Comparison of ENCODE assay signal across 11 cellular contexts in the genomic region with DNA sequence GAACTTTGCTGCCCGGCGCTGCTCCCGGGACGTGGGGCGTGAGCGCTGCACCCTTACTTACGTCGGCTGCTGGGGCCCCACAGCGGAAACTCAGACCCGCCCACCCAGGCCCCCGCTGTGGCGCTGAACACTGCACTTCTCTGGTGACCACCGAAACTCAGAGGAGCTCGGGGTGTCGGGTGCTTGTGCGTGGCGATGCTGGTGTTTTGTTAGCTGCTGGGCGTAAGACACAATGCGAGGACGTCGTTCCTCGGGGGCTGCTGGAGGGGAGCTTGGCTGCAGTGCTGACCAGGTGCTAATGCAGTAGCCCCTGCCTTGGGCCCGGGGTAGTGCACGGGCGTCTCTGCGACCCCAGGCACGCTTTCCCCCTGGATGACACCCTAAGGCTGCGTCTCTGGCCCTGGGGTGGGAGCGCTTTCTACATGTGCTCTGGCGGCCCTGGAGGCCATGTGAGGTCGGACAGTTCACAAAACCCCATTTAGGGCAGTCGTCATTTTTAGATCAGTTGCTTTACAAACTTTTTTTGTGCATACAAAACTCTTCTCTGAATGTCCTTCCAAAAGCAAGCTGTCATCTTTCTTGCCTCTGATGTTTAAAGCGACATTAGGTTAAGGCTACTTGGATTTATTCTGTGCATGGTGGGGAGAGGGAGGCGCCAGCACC. TPM values are rescaled to one million over a fixed set of nuclear protein-coding genes. Genes with fewer than 3 reads are reported as not detected.
DNase-seq lines count a peak whose midpoint lies in the region; ATAC-seq, FAIRE-seq and TF ChIP-seq lines count a peak whose summit lies in the region.
"Had no signal": no experiment of that assay in that cellular context is flagged by ENCODE, and none has a peak within 500 bp of the region (broad histone marks: within the 10 kb centered on the region; RNA-seq: fewer than 3 reads in every experiment).

No MANE protein-coding gene starts in this region.

- no peak for TF ChIP-seq POLR2A in gastrocnemius medialis (IDR thresholded peaks at IDR 0.05)

- peak overlapping the region; percentile 90 for H3K4me2 ChIP-seq in keratinocyte (ENCODE audit: control insufficient read depth, extremely low read depth, insufficient read depth, low read depth, low read length)

- in situ Hi-C loops in gastrocnemius medialis (cut with MboI; ENCODE audit: low sequenced_read_pairs in 4 of 4): no loop called here

- H3K4me3 ChIP-seq in ascending aorta: peak overlapping the region in 1 of 2 donors; percentile 77
- H3K4me3 ChIP-seq in keratinocyte (ENCODE audit: control insufficient read depth in 2 of 3, extremely low read depth in 1 of 3, insufficient read depth in 2 of 3, low read depth in 1 of 3, low read length in 3 of 3): no peak overlapping the region
- peak overlapping the region; percentile 58 to 75 (median 64) for H3K4me3 ChIP-seq in gastrocnemius medialis

- intact Hi-C loops in ascending aorta (cut with DNase I): loop anchor here (2.0 to 10.0 kb wide), 6 partner anchors 23 to 1099 kb away; a partner anchor contains a TSS
- intact Hi-C loops in gastrocnemius medialis (cut with DNase I; ENCODE audit: low total_unique reads): loop anchor here (2.0 to 10.0 kb wide), 2 partner anchors 21 to 491 kb away; a partner anchor contains a TSS

- H3K27me3 ChIP-seq in ascending aorta (no peaks in the 10 kb centered on the region), keratinocyte (ENCODE audit: control insufficient read depth, extremely low read depth, insufficient read depth, low read length) (no peaks in the 10 kb centered on the region), gastrocnemius medialis (no peaks in the 10 kb centered on the region)

- no peak for ATAC-seq in gastrocnemius medialis
- ATAC-seq in HG03025 (IDR thresholded peaks at IDR 0.05; ENCODE audit: low FRiP score, unreplicated experiment): no peak
- ATAC-seq: natural killer cell treated with Interleukin-12 subunit alpha and Interleukin-12 subunit beta and Interleukin-15 and Interleukin-18, amount 100 ng/mL, for 72 hours had no signal

- H3K9me1 ChIP-seq in keratinocyte (ENCODE audit: control insufficient read depth, extremely low read depth, insufficient read depth, low read length): peaks cover 3% of the 10 kb centered on the region

- TF ChIP-seq CTCF in C4-2B (conservative IDR thresholded peaks at IDR 0.05): no peak
- no peak for TF ChIP-seq CTCF in ascending aorta (IDR thresholded peaks at IDR 0.05)
- TF ChIP-seq CTCF in keratinocyte (optimal IDR thresholded peaks at IDR 0.05 in 1 of 3, IDR thresholded peaks at IDR 0.05 in 1 of 3, conservative IDR thresholded peaks at IDR 0.05 in 1 of 3; ENCODE audit: extremely low read depth in 1 of 3, insufficient read depth in 2 of 3, low read length in 3 of 3): no peak
- peak in 1 of 5 experiments; percentile 14 for TF ChIP-seq CTCF in gastrocnemius medialis (IDR thresholded peaks at IDR 0.05 in 4 of 5, conservative IDR thresholded peaks at IDR 0.05 in 1 of 5)
- TF ChIP-seq CTCF in GM10266 (IDR thresholded peaks at IDR 0.05; ENCODE audit: control insufficient read depth, insufficient read depth, low read depth, missing control alignments): no peak

- peaks cover 17 to 54% of the 10 kb centered on the region in 2 donors for H3K4me1 ChIP-seq in ascending aorta
- H3K4me1 ChIP-seq in keratinocyte (ENCODE audit: control insufficient read depth, extremely low read depth, insufficient read depth, low read length): peaks cover 47% of the 10 kb centered on the region
- H3K4me1 ChIP-seq in gastrocnemius medialis: peaks cover 63 to 68% of the 10 kb centered on the region in 2 donors

- H3K36me3 ChIP-seq in ascending aorta (peaks cover 26 to 35% of the 10 kb centered on the region in 2 donors), keratinocyte (ENCODE audit: control insufficient read depth in 2 of 2, extremely low read depth in 1 of 2, insufficient read depth in 2 of 2, low read length in 2 of 2) (peaks cover 8 to 14% of the 10 kb centered on the region in 2 experiments), gastrocnemius medialis (peaks cover 0 to 24% of the 10 kb centered on the region in 2 donors)

- no peak for DNase-seq in ascending aorta (ENCODE audit: low spot score in 2 of 2)
- no peak for DNase-seq in keratinocyte (ENCODE audit: low read depth, low spot score)
- DNase-seq in gastrocnemius medialis: peak in 1 of 2 donors; percentile 36
- DNase-seq in NCI-H146 (lab: John Stamatoyannopoulos, UW): no peak
- no peak for DNase-seq in GM10266 (ENCODE audit: extremely low spot score)
- no peak for DNase-seq in stimulated activated CD4-positive, alpha-beta T cell treated with anti-CD3 and anti-CD28 coated beads, Interleukin-4, amount 100 ng/mL, for 1 hour
- DNase-seq: activated gamma-delta T cell treated with Interleukin-2 at 50 U/mL for 16 hours, NCI-H774 had no signal

- no peaks in the 10 kb centered on the region for H3K9me3 ChIP-seq in ascending aorta
- H3K9me3 ChIP-seq in keratinocyte (ENCODE audit: control insufficient read depth, low read depth, low read length): no peaks in the 10 kb centered on the region
- no peaks in the 10 kb centered on the region for H3K9me3 ChIP-seq in gastrocnemius medialis

- H3K27ac ChIP-seq in C4-2B: peak overlapping the region; percentile 41
- peak overlapping the region; percentile 98 to 99 for H3K27ac ChIP-seq in ascending aorta
- H3K27ac ChIP-seq in keratinocyte (ENCODE audit: control insufficient read depth, insufficient read depth, low read length): peak overlapping the region; percentile 90
- H3K27ac ChIP-seq in gastrocnemius medialis: peak overlapping the region; percentile 98 to 100 (median 99)

- no peak for FAIRE-seq in keratinocyte (lab: Jason Lieb, UNC)

- no peak overlapping the region for H2AFZ ChIP-seq in keratinocyte (ENCODE audit: control insufficient read depth, low read length)

- peaks cover 18% of the 10 kb centered on the region for H4K20me1 ChIP-seq in keratinocyte (ENCODE audit: control insufficient read depth, extremely low read depth, insufficient read depth, low read length)

- peaks cover 68% of the 10 kb centered on the region for H3K79me2 ChIP-seq in keratinocyte (ENCODE audit: control insufficient read depth, insufficient read depth, low read length)

- peak overlapping the region; percentile 85 for H3K9ac ChIP-seq in keratinocyte (ENCODE audit: control insufficient read depth, extremely low read depth, insufficient read depth, low read length)

- dilution Hi-C loops in keratinocyte (cut with MboI; ENCODE audit: extremely low pct_ligation_motif_present, low sequenced_read_pairs): no loop called here

RNA-seq across cellular contexts. Expression of a gene that starts 5.7 kb away (rescaled TPM):
- total RNA-seq in ascending aorta: 246 TPM
- 3.8 to 5.9 TPM (median 5.2 TPM) in 3 replicates for polyA plus RNA-seq in keratinocyte
- 16.6 TPM for polyA plus RNA-seq in keratinocyte (2011; ENCODE audit: low read depth)
- 1.8 and 7.3 TPM in 2 replicates for polyA plus RNA-seq in keratinocyte (2011; cell fraction: cytosol; rRNA removed)
- 12.9 and 18.7 TPM in 2 replicates for polyA plus RNA-seq in keratinocyte (2011; cell fraction: nucleus; rRNA removed)
- polyA plus RNA-seq in keratinocyte (2012; ENCODE audit: low replicate concordance): 9.6 and 17.6 TPM in 2 replicates
- polyA minus RNA-seq in keratinocyte: 2.3 to 2.4 TPM (median 2.3 TPM) in 3 replicates
- polyA minus RNA-seq in keratinocyte (2011; cell fraction: cytosol; rRNA and poly(A)+ RNA removed): 12.1 TPM
- 5.9 and 8.0 TPM in 2 replicates for polyA minus RNA-seq in keratinocyte (2011; cell fraction: nucleus; rRNA and poly(A)+ RNA removed)
- 100 to 1,000 TPM in 1 of 4 donors, 10 to 100 TPM in 3; 33.5 to 112 (median 75.3) TPM for total RNA-seq in gastrocnemius medialis

RNA-seq across cellular contexts. Expression of a gene that starts 19.8 kb away (rescaled TPM):
- total RNA-seq in ascending aorta: not detected
- polyA plus RNA-seq in keratinocyte: 1.6 to 15.6 TPM (median 2.9 TPM) in 3 replicates
- polyA plus RNA-seq in keratinocyte (2011; ENCODE audit: low read depth): 6.2 TPM
- 2.5 and 3.6 TPM in 2 replicates for polyA plus RNA-seq in keratinocyte (2011; cell fraction: cytosol; rRNA removed)
- polyA plus RNA-seq in keratinocyte (2011; cell fraction: nucleus; rRNA removed): 21.3 and 26.8 TPM in 2 replicates
- polyA plus RNA-seq in keratinocyte (2012; ENCODE audit: low replicate concordance): 2.2 and 17.5 TPM in 2 replicates
- 3.2 to 18.8 TPM (median 8.7 TPM) in 3 replicates for polyA minus RNA-seq in keratinocyte
- 2.3 TPM for polyA minus RNA-seq in keratinocyte (2011; cell fraction: cytosol; rRNA and poly(A)+ RNA removed)
- polyA minus RNA-seq in keratinocyte (2011; cell fraction: nucleus; rRNA and poly(A)+ RNA removed): 10.5 and 15.3 TPM in 2 replicates
- 1 to 10 TPM in 3 of 4 donors, under 1 TPM in 1; 0.55 to 3.3 (median 1.3) TPM for total RNA-seq in gastrocnemius medialis
- total RNA-seq: natural killer cell treated with Interleukin-12 subunit alpha and Interleukin-12 subunit beta and Interleukin-15 and Interleukin-18, amount 100 ng/mL, for 72 hours had no signal

RNA-seq across cellular contexts. Expression of a gene that starts 32.0 kb away (rescaled TPM):
- total RNA-seq in ascending aorta: 80.7 TPM
- polyA plus RNA-seq in keratinocyte: 10.6 to 18.0 TPM (median 14.3 TPM) in 3 replicates
- polyA plus RNA-seq in keratinocyte (2011; ENCODE audit: low read depth): 10.9 TPM
- 8.1 and 24.4 TPM in 2 replicates for polyA plus RNA-seq in keratinocyte (2011; cell fraction: cytosol; rRNA removed)
- polyA plus RNA-seq in keratinocyte (2011; cell fraction: nucleus; rRNA removed): 51.1 and 79.6 TPM in 2 replicates
- polyA plus RNA-seq in keratinocyte (2012; ENCODE audit: low replicate concordance): 35.3 and 50.3 TPM in 2 replicates
- 23.9 to 68.4 TPM (median 27.1 TPM) in 3 replicates for polyA minus RNA-seq in keratinocyte
- polyA minus RNA-seq in keratinocyte (2011; cell fraction: cytosol; rRNA and poly(A)+ RNA removed): 87.1 TPM
- polyA minus RNA-seq in keratinocyte (2011; cell fraction: nucleus; rRNA and poly(A)+ RNA removed): 61.0 and 78.5 TPM in 2 replicates
- total RNA-seq in gastrocnemius medialis: 100 to 1,000 TPM in 1 of 4 donors, 10 to 100 TPM in 3; 44.3 to 108 (median 78.8) TPM

RNA-seq across cellular contexts. Expression of a gene that starts 33.6 kb away (rescaled TPM):
- total RNA-seq in ascending aorta: 34.1 TPM
- polyA plus RNA-seq in keratinocyte: 47.7 to 49.6 TPM (median 48.0 TPM) in 3 replicates
- polyA plus RNA-seq in keratinocyte (2011; ENCODE audit: low read depth): 12.6 TPM
- 29.4 and 49.1 TPM in 2 replicates for polyA plus RNA-seq in keratinocyte (2011; cell fraction: cytosol; rRNA removed)
- 64.3 and 71.0 TPM in 2 replicates for polyA plus RNA-seq in keratinocyte (2011; cell fraction: nucleus; rRNA removed)
- polyA plus RNA-seq in keratinocyte (2012; ENCODE audit: low replicate concordance): 35.3 and 49.4 TPM in 2 replicates
- polyA minus RNA-seq in keratinocyte: 11.6 to 20.6 TPM (median 17.0 TPM) in 3 replicates
- 26.9 TPM for polyA minus RNA-seq in keratinocyte (2011; cell fraction: cytosol; rRNA and poly(A)+ RNA removed)
- polyA minus RNA-seq in keratinocyte (2011; cell fraction: nucleus; rRNA and poly(A)+ RNA removed): 3.0 and 4.5 TPM in 2 replicates
- 10 to 100 TPM; 25.4 to 46.4 (median 32.2) TPM for total RNA-seq in gastrocnemius medialis

Comparison
In these comparisons a context has a peak if more than half of its experiments do, and no peak if none do; other contexts are left out.
1. H3K27ac ChIP-seq: peak in every context shown above with its lines; median percentile 99 in gastrocnemius medialis; 98 in ascending aorta; 90 in keratinocyte; 41 in C4-2B.
2. H3K4me3 ChIP-seq: peak in gastrocnemius medialis (4 of 4); none in keratinocyte (0 of 3).